ENCODE assay signal across 1 cellular context in genomic region chr3:46845397-46845859, GRCh38.
TF ChIP-seq lines count a peak whose summit lies in the region.

No MANE protein-coding gene starts in this region.

TF ChIP-seq in GM23338, 12 proteins besides CTCF, POLR2A, EP300 and RAD21 (continued from another document):
- TF ChIP-seq ZNF462 (CRISPR knock-in tag; IDR thresholded peaks at IDR 0.05) (no peak), NANOG (IDR thresholded peaks at IDR 0.05; ENCODE audit: borderline replicate concordance) (no peak), EZH2 (IDR thresholded peaks at IDR 0.05; ENCODE audit: low read depth, unreplicated experiment) (no peak), ZNF331 (CRISPR knock-in tag; IDR thresholded peaks at IDR 0.05; ENCODE audit: low read depth) (no peak), CREB1 (CRISPR knock-in tag; IDR thresholded peaks at IDR 0.05; ENCODE audit: low read depth) (no peak), EZH2phosphoT487 (IDR thresholded peaks at IDR 0.05; ENCODE audit: unreplicated experiment) (no peak)
